8 cellular contexts compared by ENCODE assay signal in genomic region chr6:31546339-31546961, GRCh38. TPM values are rescaled to one million over a fixed set of nuclear protein-coding genes. Genes with fewer than 3 reads are reported as not detected.
DNase-seq lines count a peak whose midpoint lies in the region; ATAC-seq and TF ChIP-seq lines count a peak whose summit lies in the region.

Gene ATP6V1G2 (minus strand): TSS chr6:31546608. CDS start chr6:31546559, 49 bp downstream.

- H2AFZ ChIP-seq in PC-9, result peak within 1 kb of the TSS; percentile 78

- peak within 1 kb of the TSS; percentile 77 for H3K9ac ChIP-seq in muscle layer of colon (ENCODE audit: low read length)

- H3K4me3 ChIP-seq in PC-9, result peak within 1 kb of the TSS; percentile 78
- peak within 1 kb of the TSS; percentile 47 to 74 for H3K4me3 ChIP-seq in muscle layer of colon (ENCODE audit: low read depth in 1 of 2, low read length in 2 of 2)

- TF ChIP-seq CTCF in CD14-positive monocyte (IDR thresholded peaks at IDR 0.05), result peak; percentile 97
- TF ChIP-seq CTCF in PC-9 (conservative IDR thresholded peaks at IDR 0.05), result peak; percentile 97

- no peaks in the 10 kb centered on the region for H4K20me1 ChIP-seq in PC-9 (ENCODE audit: insufficient read depth)

- POLR2A ChIA-PET in PC-9 (lab: Charles Lee; ENCODE audit: unreplicated experiment), result interaction anchor here (0.6 kb wide), 1 partner anchor 296 kb away, joined by 3 read pairs; no protein-coding TSS in a partner anchor

- H3K9me2 ChIP-seq in PC-9 (ENCODE audit: insufficient read depth), result no peaks in the 10 kb centered on the region

- no peaks in the 10 kb centered on the region for H3K27me3 Mint-ChIP-seq in CD14-positive monocyte (ENCODE audit: low read depth in 3 of 3)
- H3K27me3 Mint-ChIP-seq in activated T-cell treated with anti-CD3 and anti-CD28 coated beads, Interleukin-2, amount 50 U/mL, for 24 hours, result no peaks in the 10 kb centered on the region

- H3K4me3 Mint-ChIP-seq in CD14-positive monocyte, result peak within 1 kb of the TSS; percentile 65 to 86
- H3K4me3 Mint-ChIP-seq in activated T-cell treated with anti-CD3 and anti-CD28 coated beads, Interleukin-2, amount 50 U/mL, for 24 hours, result peak within 1 kb of the TSS; percentile 76

- H3K79me2 ChIP-seq in PC-9 (ENCODE audit: low read depth), result peaks cover 32% of the 10 kb centered on the region

- DNase-seq in CD14-positive monocyte (ENCODE audit: low spot score) (peak; percentile 85), KG1 (lab: John Stamatoyannopoulos, UW) (peak; percentile 68), PC-9 (peak; percentile 87 to 92)
- peak; percentile 93 for DNase-seq in activated T-cell treated with anti-CD3 and anti-CD28 coated beads, Interleukin-2, amount 50 U/mL, for 24 hours
- DNase-seq in stimulated activated CD8-positive, alpha-beta memory T cell treated with anti-CD3 and anti-CD28 coated beads, Interleukin-7, amount 100 ng/mL, for 1 hour (ENCODE audit: low read depth in 2 of 2), result peak; percentile 55 to 73

- intact Hi-C loops in CD14-positive monocyte (cut with micrococcal nuclease), result loop anchor here (2.0 to 10.0 kb wide), 7 partner anchors 52 to 408 kb away; partner anchors contain the start of genes C6orf47 (in 1 of the 2), CLIC1 (in 1 of the 2), GPANK1 (in 1 of the 2) and MICB (in 1 of the 2)
- intact Hi-C loops in PC-9 (cut with micrococcal nuclease; ENCODE audit: unreplicated experiment), result loop anchor here (1.0 to 10.0 kb wide), 10 partner anchors 52 to 1322 kb away; partner anchors contain the start of genes CLIC1, GPANK1, GPSM3 and HSPA1B

- peak within 1 kb of the TSS; percentile 88 for H3K4me2 ChIP-seq in PC-9

- peaks cover 39% of the 10 kb centered on the region for H3K4me1 Mint-ChIP-seq in CD14-positive monocyte
- H3K4me1 Mint-ChIP-seq in activated T-cell treated with anti-CD3 and anti-CD28 coated beads, Interleukin-2, amount 50 U/mL, for 24 hours (ENCODE audit: low read depth), result peaks cover 55% of the 10 kb centered on the region

- H3K36me3 Mint-ChIP-seq in CD14-positive monocyte, result peaks cover 10 to 21% of the 10 kb centered on the region in 2 donors
- H3K36me3 Mint-ChIP-seq in activated T-cell treated with anti-CD3 and anti-CD28 coated beads, Interleukin-2, amount 50 U/mL, for 24 hours (ENCODE audit: low read depth), result peaks cover 52% of the 10 kb centered on the region

- no TSS peak for BruUV-seq in PC-9 (replicated peaks; lab: Mats Ljungman, UMichigan)

- H3K27ac Mint-ChIP-seq in CD14-positive monocyte, result peak within 1 kb of the TSS; percentile 86 to 96 (median 92)
- H3K27ac Mint-ChIP-seq in activated T-cell treated with anti-CD3 and anti-CD28 coated beads, Interleukin-2, amount 50 U/mL, for 24 hours, result peak within 1 kb of the TSS; percentile 95

- H3K27ac ChIP-seq in PC-9 (peak within 1 kb of the TSS; percentile 89), muscle layer of colon (ENCODE audit: low read depth, low read length) (peak within 1 kb of the TSS; percentile 86)

- CTCF ChIA-PET in PC-9 (lab: Charles Lee), result interaction anchor here (0.6 kb wide), 3 partner anchors 12 to 155 kb away, joined by 3 to 13 read pairs (median 5); no protein-coding TSS in a partner anchor

- H3K27me3 ChIP-seq in PC-9 (ENCODE audit: insufficient read depth, low read depth) (no peaks in the 10 kb centered on the region), muscle layer of colon (ENCODE audit: control insufficient read depth in 1 of 2, insufficient read depth in 2 of 2, low read length in 2 of 2) (no peaks in the 10 kb centered on the region)

- peaks cover 18% of the 10 kb centered on the region for H3K4me1 ChIP-seq in PC-9 (replicated peaks; ENCODE audit: insufficient read depth)
- peaks cover 28% of the 10 kb centered on the region for H3K4me1 ChIP-seq in muscle layer of colon (ENCODE audit: insufficient read depth, low read length)

- peaks cover 21% of the 10 kb centered on the region; the same call in 1 of the 2 replicates for H3F3A ChIP-seq in PC-9 (ENCODE audit: insufficient read depth, low read depth)

- no peaks in the 10 kb centered on the region for H3K9me3 Mint-ChIP-seq in CD14-positive monocyte
- H3K9me3 Mint-ChIP-seq in activated T-cell treated with anti-CD3 and anti-CD28 coated beads, Interleukin-2, amount 50 U/mL, for 24 hours, result no peaks in the 10 kb centered on the region

- H3K36me3 ChIP-seq in PC-9 (ENCODE audit: low read depth) (peaks cover 12% of the 10 kb centered on the region; the same call in 1 of the 2 replicates), muscle layer of colon (ENCODE audit: insufficient read depth, low read length) (no peaks in the 10 kb centered on the region)

- ATAC-seq in GM21390 (IDR thresholded peaks at IDR 0.05; ENCODE audit: unreplicated experiment) (peak; percentile 43), esophagus mucosa (peak; percentile 83)

- H3K9me3 ChIP-seq in PC-9 (ENCODE audit: insufficient read depth, low read depth), result no peaks in the 10 kb centered on the region
- H3K9me3 ChIP-seq in muscle layer of colon (ENCODE audit: low read length), result no peaks in the 10 kb centered on the region

RNA-seq across cellular contexts. Expression of gene ATP6V1G2, which starts in this region (rescaled TPM):
- not detected for polyA plus RNA-seq in CD14-positive monocyte
- 0.55 and 1.8 TPM in 2 replicates for total RNA-seq in PC-9 (2021)
- total RNA-seq in esophagus mucosa, result not detected

Comparison
In these comparisons a context has a peak if more than half of its experiments do, and no peak if none do; other contexts are left out.
1. Peak in every context shown above with its lines: DNase-seq, ATAC-seq, H3K4me3 ChIP-seq and H3K27ac ChIP-seq.
2. Peak in DNase-seq in CD14-positive monocyte; RNA of the gene not detected or under 1 TPM.
3. Peak in ATAC-seq in esophagus mucosa; RNA of the gene not detected or under 1 TPM.